8 cellular contexts compared by ENCODE assay signal in genomic region chr14:93184391-93185332, GRCh38. TPM values are rescaled to one million over a fixed set of nuclear protein-coding genes. Genes with fewer than 3 reads are reported as not detected.
DNase-seq lines count a peak whose midpoint lies in the region; ATAC-seq, FAIRE-seq and TF ChIP-seq lines count a peak whose summit lies in the region.

LYSET (plus strand) TSS chr14:93185317; CDS start chr14:93185406, 89 bp downstream.
MOAP1 (minus strand) TSS chr14:93184897; CDS start chr14:93184242, 655 bp downstream.

- no peaks in the 10 kb centered on the region for H3K27me3 ChIP-seq in endothelial cell of umbilical vein (ENCODE audit: control insufficient read depth in 2 of 2, insufficient read depth in 2 of 2, low read length in 2 of 2)

- no peaks in the 10 kb centered on the region for H3K9me3 ChIP-seq in endothelial cell of umbilical vein (replicated peaks; ENCODE audit: control insufficient read depth, insufficient read depth, low read length)
- H3K9me3 ChIP-seq in mucosa of descending colon, result no peaks in the 10 kb centered on the region

- peak in 1 of 2 donors; percentile 27 for TF ChIP-seq CTCF in endothelial cell of umbilical vein (IDR thresholded peaks at IDR 0.05; ENCODE audit: extremely low read depth in 1 of 2, insufficient read depth in 1 of 2, low read depth in 1 of 2, low read length in 2 of 2)
- peak; percentile 8 for TF ChIP-seq CTCF in mucosa of descending colon (IDR thresholded peaks at IDR 0.05)

- no peaks in the 10 kb centered on the region for H3K36me3 ChIP-seq in endothelial cell of umbilical vein (ENCODE audit: control insufficient read depth in 2 of 2, extremely low read depth in 1 of 2, insufficient read depth in 2 of 2, low read length in 2 of 2)
- no peaks in the 10 kb centered on the region for H3K36me3 ChIP-seq in mucosa of descending colon (ENCODE audit: low read depth)

- no peaks in the 10 kb centered on the region for H4K20me1 ChIP-seq in endothelial cell of umbilical vein (replicated peaks; ENCODE audit: control insufficient read depth, extremely low read depth, insufficient read depth, low read length)

- no TSS peak for BruUV-seq in endothelial cell of umbilical vein (replicated peaks; lab: Mats Ljungman, UMichigan)

- H3K79me2 ChIP-seq in endothelial cell of umbilical vein (ENCODE audit: control insufficient read depth, insufficient read depth, low read length), result peaks cover 18% of the 10 kb centered on the region

- H3K4me1 ChIP-seq in endothelial cell of umbilical vein (ENCODE audit: control insufficient read depth, extremely low read depth, insufficient read depth, low read length), result peaks cover 21% of the 10 kb centered on the region
- H3K4me1 ChIP-seq in mucosa of descending colon (ENCODE audit: low read depth), result peaks cover 16% of the 10 kb centered on the region

- H3K9ac ChIP-seq in endothelial cell of umbilical vein (replicated peaks; ENCODE audit: extremely low read depth, insufficient read depth, low read length), result peak within 1 kb of the TSS; percentile 90

- intact Hi-C loops in endothelial cell of umbilical vein (cut with micrococcal nuclease), result loop anchor here (1.0 to 10.0 kb wide), 3 partner anchors 23 to 1080 kb away; partner anchors contain the start of genes ATXN3, BTBD7, GON7 and UBR7
- intact Hi-C loops in mucosa of descending colon (cut with DNase I, micrococcal nuclease), result no loop called here

- TF ChIP-seq POLR2A in endothelial cell of umbilical vein (IDR thresholded peaks at IDR 0.05; ENCODE audit: low read depth, low read length), result peak; percentile 91

- H2AFZ ChIP-seq in endothelial cell of umbilical vein (ENCODE audit: low read depth, low read length), result peak within 1 kb of the TSS; percentile 91

- CTCF ChIA-PET in endothelial cell of umbilical vein (lab: Charles Lee), result interaction anchor here (0.8 to 3.5 kb wide), 11 partner anchors 9 to 434 kb away, joined by 3 to 33 read pairs (median 5); partner anchors contain the start of genes GON7 and UBR7

- POLR2A ChIA-PET in endothelial cell of umbilical vein (lab: Charles Lee), result interaction anchor here (0.6 to 2.1 kb wide), 3 partner anchors 22 to 283 kb away, joined by 3 to 8 read pairs (median 4); partner anchors contain the start of genes GON7 and UBR7

- peak within 1 kb of the TSS; percentile 99 for H3K4me2 ChIP-seq in endothelial cell of umbilical vein (ENCODE audit: insufficient read depth, low read length)

- no peaks in the 10 kb centered on the region for H3K9me1 ChIP-seq in endothelial cell of umbilical vein (replicated peaks; ENCODE audit: control insufficient read depth, extremely low read depth, insufficient read depth, low read length)

- ATAC-seq in GM19395 (IDR thresholded peaks at IDR 0.05; ENCODE audit: unreplicated experiment), result peak; percentile 81
- ATAC-seq in HG03558 (IDR thresholded peaks at IDR 0.05; ENCODE audit: extremely low read depth, unreplicated experiment), result peak; percentile 79
- peak; percentile 95 for ATAC-seq in mucosa of descending colon

- peak within 1 kb of the TSS; percentile 58 to 98 (median 96) for H3K4me3 ChIP-seq in endothelial cell of umbilical vein (replicated peaks in 1 of 3; ENCODE audit: insufficient read depth in 1 of 3, low read depth in 1 of 3, low read length in 3 of 3)
- peak within 1 kb of the TSS; percentile 78 for H3K4me3 ChIP-seq in mucosa of descending colon

- dilution Hi-C loops in endothelial cell of umbilical vein (cut with MboI; ENCODE audit: extremely low pct_ligation_motif_present, low sequenced_read_pairs), result no loop called here

- H3K27ac ChIP-seq in endothelial cell of umbilical vein (ENCODE audit: insufficient read depth, low read depth, low read length), result peak within 1 kb of the TSS; percentile 98

- FAIRE-seq in endothelial cell of umbilical vein (lab: Jason Lieb, UNC), result peak; percentile 91

- peak; percentile 93 for DNase-seq in COLO668 (lab: John Stamatoyannopoulos, UW; ENCODE audit: unreplicated experiment)
- peak; percentile 69 to 74 for DNase-seq in NOMO-1 (lab: John Stamatoyannopoulos, UW; ENCODE audit: unreplicated experiment in 2 of 2)
- DNase-seq in activated CD8-positive, alpha-beta memory T cell treated with anti-CD3 and anti-CD28 coated beads, Interleukin-2, amount 50 U/mL, for 1 hour (ENCODE audit: extremely low read depth), result peak; percentile 81
- DNase-seq in endothelial cell of umbilical vein (ENCODE audit: low read depth, low spot score), result peak; percentile 88
- DNase-seq in mucosa of descending colon, result peak; percentile 88 to 96 (median 93)
- peak; percentile 80 for DNase-seq in stimulated activated CD8-positive, alpha-beta memory T cell treated with anti-CD3 and anti-CD28 coated beads, Interleukin-4, amount 100 ng/mL, for 24 hours (ENCODE audit: low read depth)

TF ChIP-seq in endothelial cell of umbilical vein, 7 proteins besides CTCF, POLR2A, EP300 and RAD21:
- no peak for TF ChIP-seq GATA2 (IDR thresholded peaks at IDR 0.05; ENCODE audit: insufficient read depth, insufficient read length, low read depth, low read length)
- TF ChIP-seq POLR2AphosphoS5 (IDR thresholded peaks at IDR 0.05; ENCODE audit: insufficient read depth, low read depth, low read length), result peak; percentile 83
- TF ChIP-seq MAX (IDR thresholded peaks at IDR 0.05; ENCODE audit: insufficient read depth, insufficient read length), result no peak

RNA-seq across cellular contexts. Expression of gene LYSET, which starts in this region (rescaled TPM):
- total RNA-seq in endothelial cell of umbilical vein (18.4 and 18.8 TPM in 2 replicates), mucosa of descending colon (10 to 100 TPM; 29.0 to 35.0 (median 33.2) TPM)
- polyA plus RNA-seq in endothelial cell of umbilical vein, result 13.0 and 14.3 TPM in 2 replicates
- 10.0 and 10.4 TPM in 2 replicates for polyA plus RNA-seq in endothelial cell of umbilical vein (2011; cell fraction: cytosol; rRNA removed)
- 4.2 and 4.6 TPM in 2 replicates for polyA plus RNA-seq in endothelial cell of umbilical vein (2011; cell fraction: nucleus; rRNA removed)
- polyA plus RNA-seq in endothelial cell of umbilical vein (2012), result 13.8 and 21.6 TPM in 2 replicates
- polyA minus RNA-seq in endothelial cell of umbilical vein, result 11.6 and 12.6 TPM in 2 replicates
- 3.3 TPM for polyA minus RNA-seq in endothelial cell of umbilical vein (2011; cell fraction: cytosol; rRNA and poly(A)+ RNA removed)
- 5.8 and 6.3 TPM in 2 replicates for polyA minus RNA-seq in endothelial cell of umbilical vein (2011; cell fraction: nucleus; rRNA and poly(A)+ RNA removed)

RNA-seq across cellular contexts. Expression of gene MOAP1, which starts in this region (rescaled TPM):
- total RNA-seq in endothelial cell of umbilical vein, result 15.0 and 16.6 TPM in 2 replicates
- 19.8 and 21.0 TPM in 2 replicates for polyA plus RNA-seq in endothelial cell of umbilical vein
- 17.8 and 18.0 TPM in 2 replicates for polyA plus RNA-seq in endothelial cell of umbilical vein (2011; cell fraction: cytosol; rRNA removed)
- polyA plus RNA-seq in endothelial cell of umbilical vein (2011; cell fraction: nucleus; rRNA removed), result 11.1 and 15.8 TPM in 2 replicates
- polyA plus RNA-seq in endothelial cell of umbilical vein (2012), result 11.7 and 12.7 TPM in 2 replicates
- polyA minus RNA-seq in endothelial cell of umbilical vein, result 9.6 and 10.8 TPM in 2 replicates
- 8.1 TPM for polyA minus RNA-seq in endothelial cell of umbilical vein (2011; cell fraction: cytosol; rRNA and poly(A)+ RNA removed)
- 5.9 and 8.6 TPM in 2 replicates for polyA minus RNA-seq in endothelial cell of umbilical vein (2011; cell fraction: nucleus; rRNA and poly(A)+ RNA removed)
- 10 to 100 TPM; 16.9 to 42.6 (median 17.1) TPM for total RNA-seq in mucosa of descending colon

Comparison
In these comparisons a context has a peak if more than half of its experiments do, and no peak if none do; other contexts are left out.
1. Peak in every context shown above with its lines: DNase-seq, ATAC-seq, H3K4me3 ChIP-seq and H3K27ac ChIP-seq.